ENCODE assay signal across 3 cellular contexts in genomic region chr16:23830276-23830675, GRCh38.
TF ChIP-seq lines count a peak whose summit lies in the region.

No MANE protein-coding gene starts in this region.

TF ChIP-seq in A549, 52 proteins besides CTCF, POLR2A, EP300 and RAD21 (continued from another document):
- TF ChIP-seq FOXS1 (CRISPR knock-in tag; IDR thresholded peaks at IDR 0.05): no peak

TF ChIP-seq in HEK293, 187 proteins besides CTCF, POLR2A, EP300 and RAD21 (continued from another document):
- no peak for TF ChIP-seq ZNF514 (tag by site-specific recombination; IDR thresholded peaks at IDR 0.05)
- no peak for TF ChIP-seq ZNF596 (tag by site-specific recombination; IDR thresholded peaks at IDR 0.05)
- TF ChIP-seq SETDB1 (IDR thresholded peaks at IDR 0.05; ENCODE audit: insufficient read length, low read length): peak; percentile 38
- no peak for TF ChIP-seq ZNF837 (tag by site-specific recombination; IDR thresholded peaks at IDR 0.05)
- TF ChIP-seq ZNF558 (tag by site-specific recombination; IDR thresholded peaks at IDR 0.05): 0 out of 2 replicates have a peak, but pooled peaks have one; percentile 44
- no peak for TF ChIP-seq BCL11A (tag by site-specific recombination; IDR thresholded peaks at IDR 0.05; ENCODE audit: low read depth)
- no peak for TF ChIP-seq ZNF549 (tag by site-specific recombination; IDR thresholded peaks at IDR 0.05)
- no peak for TF ChIP-seq ZNF292 (tag by site-specific recombination; IDR thresholded peaks at IDR 0.05; ENCODE audit: borderline replicate concordance, low read depth)
- no peak for TF ChIP-seq ZNF391 (tag by site-specific recombination; IDR thresholded peaks at IDR 0.05; ENCODE audit: borderline replicate concordance, low read depth)
- TF ChIP-seq FEZF1 (tag by site-specific recombination; IDR thresholded peaks at IDR 0.05): no peak
- TF ChIP-seq ZSCAN18 (tag by site-specific recombination; IDR thresholded peaks at IDR 0.05): no peak
- no peak for TF ChIP-seq TCF7L2 (IDR thresholded peaks at IDR 0.05; ENCODE audit: borderline replicate concordance, low read depth, low read length)
- TF ChIP-seq ZNF580 (tag by site-specific recombination; IDR thresholded peaks at IDR 0.05): no peak
- no peak for TF ChIP-seq ZNF707 (tag by site-specific recombination; IDR thresholded peaks at IDR 0.05)
- TF ChIP-seq ZNF335 (tag by site-specific recombination; conservative IDR thresholded peaks at IDR 0.05): no peak
- TF ChIP-seq HOXA7 (CRISPR knock-in tag; IDR thresholded peaks at IDR 0.05; ENCODE audit: borderline replicate concordance): no peak
- no peak for TF ChIP-seq GLIS2 (tag by site-specific recombination; IDR thresholded peaks at IDR 0.05)
- no peak for TF ChIP-seq ZNF2 (tag by site-specific recombination; IDR thresholded peaks at IDR 0.05)
- TF ChIP-seq ZFP3 (tag by site-specific recombination; IDR thresholded peaks at IDR 0.05; ENCODE audit: low read depth): no peak
- TF ChIP-seq ZNF791 (tag by site-specific recombination; IDR thresholded peaks at IDR 0.05): peak; percentile 96
- no peak for TF ChIP-seq SCRT1 (tag by site-specific recombination; IDR thresholded peaks at IDR 0.05; ENCODE audit: borderline replicate concordance)
- no peak for TF ChIP-seq HIC1 (tag by site-specific recombination; IDR thresholded peaks at IDR 0.05)

TF ChIP-seq in H1, 55 proteins besides CTCF, POLR2A, EP300 and RAD21 (continued from another document):
- no peak for TF ChIP-seq MAFK (IDR thresholded peaks at IDR 0.05; ENCODE audit: low read depth, low read length)
- no peak for TF ChIP-seq CBX5 (IDR thresholded peaks at IDR 0.05; ENCODE audit: low read depth, low read length)
- TF ChIP-seq EGR1 (IDR thresholded peaks at IDR 0.05; ENCODE audit: borderline replicate concordance, low read depth, low read length): no peak
- no peak for TF ChIP-seq RBBP5 (IDR thresholded peaks at IDR 0.05; ENCODE audit: borderline replicate concordance, low read depth, low read length)
- no peak for TF ChIP-seq EZH2 (IDR thresholded peaks at IDR 0.05; ENCODE audit: low read depth, low read length, severe bottlenecking)
- TF ChIP-seq SAP30 (IDR thresholded peaks at IDR 0.05; ENCODE audit: insufficient read depth, insufficient replicate concordance, low read length): no peak
TF ChIP-seq in H1: peak in this region for 0.
